7 cellular contexts compared by ENCODE assay signal in genomic region chr19:737591-738093, GRCh38. TPM values are rescaled to one million over a fixed set of nuclear protein-coding genes. Genes with fewer than 3 reads are reported as not detected.
A peak's percentile ranks its signal among the peaks of the same experiment; 100 is the strongest.
DNase-seq lines count a peak whose midpoint lies in the region; ATAC-seq and TF ChIP-seq lines count a peak whose summit lies in the region.

No MANE protein-coding gene starts in this region.

- peak; percentile 69 for TF ChIP-seq CTCF in GM13976 (IDR thresholded peaks at IDR 0.05; ENCODE audit: borderline replicate concordance, control extremely low read depth, extremely low read depth, insufficient read depth, missing control alignments)
- TF ChIP-seq CTCF in gastroesophageal sphincter (IDR thresholded peaks at IDR 0.05): peak in 3 of 4 experiments; percentile 36 to 62 (median 55)
- TF ChIP-seq CTCF in sigmoid colon (IDR thresholded peaks at IDR 0.05): peak; percentile 21 to 60 (median 40)

- intact Hi-C loops in sigmoid colon (cut with DNase I): no loop called here

- H3K27me3 ChIP-seq in NT2/D1 (ENCODE audit: insufficient read depth, insufficient read length) (no peaks in the 10 kb centered on the region), gastroesophageal sphincter (no peaks in the 10 kb centered on the region), sigmoid colon (no peaks in the 10 kb centered on the region)

- TF ChIP-seq EP300 in gastroesophageal sphincter (IDR thresholded peaks at IDR 0.05) (no peak), sigmoid colon (IDR thresholded peaks at IDR 0.05) (no peak)

- H3K9ac ChIP-seq in NT2/D1 (ENCODE audit: insufficient read length, low read depth): no peak overlapping the region

- H3K4me1 ChIP-seq in NT2/D1 (ENCODE audit: insufficient read depth, insufficient read length) (peaks cover 10% of the 10 kb centered on the region), gastroesophageal sphincter (peaks cover 0 to 9% (median 0%) of the 10 kb centered on the region in 3 donors), sigmoid colon (no peaks in the 10 kb centered on the region)

- H3K36me3 ChIP-seq in NT2/D1 (ENCODE audit: insufficient read depth, insufficient read length, low read length): peaks cover 29% of the 10 kb centered on the region
- peaks cover 0 to 44% of the 10 kb centered on the region in 2 donors for H3K36me3 ChIP-seq in gastroesophageal sphincter
- peaks cover 0 to 23% (median 0%) of the 10 kb centered on the region in 4 donors for H3K36me3 ChIP-seq in sigmoid colon

- 42 to 67% methylated on average over 3 to 20 of the region's 22 CpGs for WGBS in gastroesophageal sphincter (ENCODE audit: low coverage in 1 of 2), 2 donors
- 35 to 42% methylated on average over 22 of the region's 22 CpGs for WGBS in sigmoid colon, 2 donors

- ATAC-seq in gastroesophageal sphincter (peak; percentile 41), HG03457 (IDR thresholded peaks at IDR 0.05; ENCODE audit: unreplicated experiment) (no peak)

- no peak overlapping the region for H3K4me3 ChIP-seq in NT2/D1 (ENCODE audit: insufficient read length, low read depth)
- H3K4me3 ChIP-seq in gastroesophageal sphincter: no peak overlapping the region
- no peak overlapping the region for H3K4me3 ChIP-seq in sigmoid colon

- H3K9me3 ChIP-seq in NT2/D1 (ENCODE audit: insufficient read depth, low read length) (no peaks in the 10 kb centered on the region), gastroesophageal sphincter (no peaks in the 10 kb centered on the region), sigmoid colon (no peaks in the 10 kb centered on the region)

- H3K27ac ChIP-seq in gastroesophageal sphincter (no peak overlapping the region), sigmoid colon (no peak overlapping the region)

- in situ Hi-C loops in GM13976 (cut with MboI; ENCODE audit: low sequenced_read_pairs, unreplicated experiment): loop anchor here (25.0 kb wide), 1 partner anchor 150 kb away; the partner anchor contains the start of gene HCN2

- peak; percentile 86 for DNase-seq in GM13976 (ENCODE audit: low spot score)
- DNase-seq in NT2/D1 (ENCODE audit: low read depth, low spot score): peak; percentile 51
- peak; percentile 75 to 76 for DNase-seq in activated T-cell treated with anti-CD3 and anti-CD28 coated beads, Interleukin-2, amount 50 U/mL, for 48 hours
- DNase-seq in sigmoid colon: peak; percentile 71
- no peak for DNase-seq in pons (ENCODE audit: low spot score)

- TF ChIP-seq POLR2A in gastroesophageal sphincter (IDR thresholded peaks at IDR 0.05) (no peak), sigmoid colon (IDR thresholded peaks at IDR 0.05) (no peak)

RNA-seq across cellular contexts. Expression of gene MISP, which starts 13.3 kb away (rescaled TPM):
- total RNA-seq in gastroesophageal sphincter (under 1 TPM in 1 of 4 donors, not detected in 3; 0.52 TPM), sigmoid colon (under 1 TPM in 1 of 4 donors, not detected in 3; 0.36 TPM)
- polyA plus RNA-seq in sigmoid colon: 100 to 1,000 TPM; 266 to 456 (median 311) TPM

RNA-seq across cellular contexts. Expression of gene PALM, which starts 28.9 kb away (rescaled TPM):
- total RNA-seq in gastroesophageal sphincter: 100 to 1,000 TPM in 1 of 4 donors, 10 to 100 TPM in 3; 21.5 to 111 (median 53.0) TPM
- 10 to 100 TPM; 30.4 to 91.4 (median 35.9) TPM for total RNA-seq in sigmoid colon
- 10 to 100 TPM in 2 of 3 donors, 1 to 10 TPM in 1; 3.0 to 21.0 (median 12.5) TPM for polyA plus RNA-seq in sigmoid colon

RNA-seq across cellular contexts. Expression of gene PRSS57, which starts 42.4 kb away (rescaled TPM):
- total RNA-seq in gastroesophageal sphincter (not detected), sigmoid colon (not detected)
- under 1 TPM in 1 of 3 donors, not detected in 2; 0.15 TPM for polyA plus RNA-seq in sigmoid colon

RNA-seq across cellular contexts. Expression of gene PTBP1, which starts 59.6 kb away (rescaled TPM):
- 10 to 100 TPM; 68.6 to 95.6 (median 79.3) TPM for total RNA-seq in gastroesophageal sphincter
- 10 to 100 TPM; 53.8 to 94.5 (median 71.7) TPM for total RNA-seq in sigmoid colon
- 100 to 1,000 TPM in 2 of 3 donors, 10 to 100 TPM in 1; 78.7 to 154 (median 101) TPM for polyA plus RNA-seq in sigmoid colon
